8 cellular contexts compared by ENCODE assay signal in genomic region chr12:52980773-52981423, GRCh38. TPM values are rescaled to one million over a fixed set of nuclear protein-coding genes. Genes with fewer than 3 reads are reported as not detected.
A peak's percentile ranks its signal among the peaks of the same experiment; 100 is the strongest.
DNase-seq lines count a peak whose midpoint lies in the region.

No MANE protein-coding gene starts in this region.

- H3K27ac Mint-ChIP-seq in activated naive CD4-positive, alpha-beta T cell treated with anti-CD3 and anti-CD28 coated beads, Interleukin-2, amount 50 U/mL, for 24 hours = peak overlapping the region; percentile 68

- no peaks in the 10 kb centered on the region for H3K4me1 Mint-ChIP-seq in activated naive CD4-positive, alpha-beta T cell treated with anti-CD3 and anti-CD28 coated beads, Interleukin-2, amount 50 U/mL, for 24 hours

- no peak overlapping the region for H3K4me3 Mint-ChIP-seq in activated naive CD4-positive, alpha-beta T cell treated with anti-CD3 and anti-CD28 coated beads, Interleukin-2, amount 50 U/mL, for 24 hours

- H3K9me3 Mint-ChIP-seq in activated naive CD4-positive, alpha-beta T cell treated with anti-CD3 and anti-CD28 coated beads, Interleukin-2, amount 50 U/mL, for 24 hours = no peaks in the 10 kb centered on the region

- H3K36me3 Mint-ChIP-seq in activated naive CD4-positive, alpha-beta T cell treated with anti-CD3 and anti-CD28 coated beads, Interleukin-2, amount 50 U/mL, for 24 hours = no peaks in the 10 kb centered on the region

- DNase-seq in DMS153 (lab: John Stamatoyannopoulos, UW) = peak; percentile 92
- peak; percentile 80 for DNase-seq in HCEC 1CT
- peak; percentile 89 for DNase-seq in NCI-H1436 (lab: John Stamatoyannopoulos, UW)
- DNase-seq in SKM-1 treated with dmso at 0.1 percent for 144 hours (lab: John Stamatoyannopoulos, UW; ENCODE audit: unreplicated experiment) = peak; percentile 66
- peak; percentile 74 to 94 (median 88) for DNase-seq in head of caudate nucleus
- peak; percentile 69 to 97 (median 84) for DNase-seq in posterior cingulate gyrus
- peak; percentile 93 for DNase-seq in ureter (ENCODE audit: low spot score)

- H3K27me3 Mint-ChIP-seq in activated naive CD4-positive, alpha-beta T cell treated with anti-CD3 and anti-CD28 coated beads, Interleukin-2, amount 50 U/mL, for 24 hours = peaks cover 20% of the 10 kb centered on the region

- intact Hi-C loops in head of caudate nucleus (cut with DNase I) = no loop called here
- intact Hi-C loops in posterior cingulate gyrus (cut with DNase I) = loop anchor here (2.0 kb wide), 2 partner anchors 96 to 824 kb away; no protein-coding TSS in a partner anchor

RNA-seq across cellular contexts. Expression of gene EIF4B, which starts 25.4 kb away (rescaled TPM):
- 474 TPM for total RNA-seq in ureter

RNA-seq across cellular contexts. Expression of gene KRT18, which starts 32.0 kb away (rescaled TPM):
- total RNA-seq in ureter = 607 TPM

Comparison
In these comparisons a context has a peak if more than half of its experiments do, and no peak if none do; other contexts are left out.
1. Peak in every context shown above with its lines: DNase-seq.